9 cellular contexts compared by ENCODE assay signal in the genomic region with DNA sequence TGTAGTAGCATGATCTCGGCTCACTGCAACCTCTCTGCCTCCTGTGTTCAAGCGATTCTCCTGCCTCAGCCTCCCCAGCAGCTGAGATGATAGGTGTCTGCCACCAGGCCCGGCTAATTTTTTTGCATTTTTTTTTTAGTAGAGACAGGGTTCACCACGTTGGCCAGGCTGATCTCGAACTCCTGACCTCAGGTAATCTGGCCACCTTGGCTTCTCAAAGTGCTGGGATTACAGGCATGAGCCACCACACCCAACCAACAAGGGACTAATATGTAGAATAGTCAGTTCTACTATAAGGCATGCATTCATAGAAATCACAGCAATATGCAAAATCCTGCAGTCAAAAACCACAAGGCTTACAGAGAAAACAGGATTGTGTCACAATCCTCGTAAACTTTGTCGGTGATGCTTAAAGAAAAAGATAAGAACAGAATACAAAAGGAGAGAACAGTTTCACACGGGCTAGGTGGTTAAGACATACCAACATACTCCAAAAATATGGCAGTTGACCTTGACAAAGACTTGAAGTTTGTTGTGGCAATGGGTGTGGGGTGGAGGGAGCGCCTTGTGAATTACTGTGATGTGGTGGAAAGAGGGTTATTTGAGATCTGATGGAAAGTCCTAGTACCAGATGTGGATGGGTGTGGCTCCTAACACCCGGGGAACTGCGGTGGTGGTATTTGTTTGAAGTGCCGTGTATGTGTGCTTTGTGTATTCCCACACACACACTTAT. TPM values are rescaled to one million over a fixed set of nuclear protein-coding genes. Genes with fewer than 3 reads are reported as not detected.
DNase-seq lines count a peak whose midpoint lies in the region; ATAC-seq and TF ChIP-seq lines count a peak whose summit lies in the region.
"Had no signal": no experiment of that assay in that cellular context is flagged by ENCODE, and none has a peak within 500 bp of the region (broad histone marks: within the 10 kb centered on the region; RNA-seq: fewer than 3 reads in every experiment).

No MANE protein-coding gene starts in this region.

- H3K27ac ChIP-seq in SJCRH30 (no peak overlapping the region), smooth muscle cell (ENCODE audit: low read depth) (no peak overlapping the region)
- H3K27ac ChIP-seq: neutrophil had no signal

- peaks cover 75% of the 10 kb centered on the region for H3K79me2 ChIP-seq in smooth muscle cell (ENCODE audit: low read depth)

- DNase-seq in CD14-positive monocyte (ENCODE audit: low spot score) (no peak), RPMI7951 (ENCODE audit: low read depth) (peak; percentile 61), mucosa of descending colon (peak; percentile 57 to 72 (median 71)), SJCRH30 (no peak), smooth muscle cell (lab: John Stamatoyannopoulos, UW; ENCODE audit: unreplicated experiment) (no peak), hypothalamus (lab: John Stamatoyannopoulos, UW) (no peak), DMS53 treated with DMSO at 0.1 percent for 48 hours (lab: John Stamatoyannopoulos, UW; ENCODE audit: unreplicated experiment) (no peak)
- peak; percentile 86 for DNase-seq in activated effector memory CD4-positive, alpha-beta T cell treated with anti-CD3 and anti-CD28 coated beads, Interleukin-2, amount 50 U/mL, for 16 hours

- H3K9ac ChIP-seq in smooth muscle cell (ENCODE audit: low read depth) = no peak overlapping the region

- no peak overlapping the region for H2AFZ ChIP-seq in smooth muscle cell (ENCODE audit: low read depth)

- 71% methylated on average over 12 of the region's 12 CpGs for WGBS in smooth muscle cell (ENCODE audit: low lambda C conversion rate)

- intact Hi-C loops in CD14-positive monocyte (cut with micrococcal nuclease) (no loop called here), mucosa of descending colon (cut with DNase I, micrococcal nuclease) (no loop called here)

- peaks cover 21% of the 10 kb centered on the region for H3K4me1 Mint-ChIP-seq in CD14-positive monocyte

- H4K20me1 ChIP-seq in smooth muscle cell (ENCODE audit: low read depth) = peaks cover 96% of the 10 kb centered on the region

- H3K4me3 Mint-ChIP-seq in CD14-positive monocyte = no peak overlapping the region

- H3K4me1 ChIP-seq in mucosa of descending colon (ENCODE audit: low read depth) = peaks cover 73% of the 10 kb centered on the region
- peaks cover 13% of the 10 kb centered on the region for H3K4me1 ChIP-seq in SJCRH30
- no peaks in the 10 kb centered on the region for H3K4me1 ChIP-seq in smooth muscle cell (ENCODE audit: low read depth)

- TF ChIP-seq CTCF in CD14-positive monocyte (IDR thresholded peaks at IDR 0.05) = no peak
- TF ChIP-seq CTCF in mucosa of descending colon (IDR thresholded peaks at IDR 0.05) = no peak
- TF ChIP-seq CTCF in smooth muscle cell (IDR thresholded peaks at IDR 0.05; ENCODE audit: borderline replicate concordance, insufficient read depth, poor library complexity, severe bottlenecking) = no peak

- no peaks in the 10 kb centered on the region for H3K36me3 ChIP-seq in mucosa of descending colon (ENCODE audit: low read depth)
- H3K36me3 ChIP-seq in SJCRH30 = peaks cover 6% of the 10 kb centered on the region; the same call in 1 of the 2 replicates
- H3K36me3 ChIP-seq in smooth muscle cell (ENCODE audit: low read depth) = no peaks in the 10 kb centered on the region

- ATAC-seq in mucosa of descending colon = peak; percentile 59

- H3K9me3 ChIP-seq in mucosa of descending colon (no peaks in the 10 kb centered on the region), SJCRH30 (replicated peaks) (no peaks in the 10 kb centered on the region), smooth muscle cell (replicated peaks; ENCODE audit: low read depth) (no peaks in the 10 kb centered on the region)
- H3K9me3 ChIP-seq: neutrophil had no signal

- no peaks in the 10 kb centered on the region for H3K27me3 Mint-ChIP-seq in CD14-positive monocyte (ENCODE audit: low read depth in 3 of 3)

- H3K4me3 ChIP-seq in mucosa of descending colon (no peak overlapping the region), SJCRH30 (no peak overlapping the region), smooth muscle cell (no peak overlapping the region)

- no peaks in the 10 kb centered on the region for H3K9me3 Mint-ChIP-seq in CD14-positive monocyte

- peak overlapping the region in 4 of 7 donors; percentile 12 to 66 (median 60) for H3K27ac Mint-ChIP-seq in CD14-positive monocyte

- H3K36me3 Mint-ChIP-seq in CD14-positive monocyte = peaks cover 7 to 27% of the 10 kb centered on the region in 2 donors

- H3K4me2 ChIP-seq in smooth muscle cell = no peak overlapping the region

- H3K27me3 ChIP-seq in SJCRH30 (no peaks in the 10 kb centered on the region), smooth muscle cell (ENCODE audit: low read depth) (no peaks in the 10 kb centered on the region)
- H3K27me3 ChIP-seq: neutrophil had no signal

- peaks cover 14% of the 10 kb centered on the region for H3F3A ChIP-seq in smooth muscle cell (ENCODE audit: low read depth)

RNA-seq across cellular contexts. Expression of gene NOSIP, which starts 12.5 kb away (rescaled TPM):
- polyA plus RNA-seq in CD14-positive monocyte = 100 to 1,000 TPM in 1 of 2 donors, 10 to 100 TPM in 1; 96.4 to 120 TPM
- total RNA-seq in RPMI7951 (2014; rRNA removed; shearing (Covaris generic)) = 159 TPM in 2 replicates
- total RNA-seq in mucosa of descending colon = 10 to 100 TPM; 59.2 to 72.5 (median 66.3) TPM
- 54.2 and 66.5 TPM in 2 replicates for total RNA-seq in SJCRH30 (2014; rRNA removed; shearing (Covaris generic))
- 45.0 and 55.5 TPM in 2 replicates for total RNA-seq in smooth muscle cell
- 95.7 and 134 TPM in 2 replicates for polyA plus RNA-seq in smooth muscle cell

RNA-seq across cellular contexts. Expression of gene PRRG2, which starts 13.2 kb away (rescaled TPM):
- polyA plus RNA-seq in CD14-positive monocyte (not detected), smooth muscle cell (0.24 and 1.0 TPM in 2 replicates)
- 0.10 TPM in 1 of 2 replicates, not detected in the other for total RNA-seq in RPMI7951 (2014; rRNA removed; shearing (Covaris generic))
- total RNA-seq in mucosa of descending colon (10 to 100 TPM in 2 of 3 donors, 1 to 10 TPM in 1; 9.1 to 25.1 (median 18.9) TPM), smooth muscle cell (13.5 TPM in 1 of 2 replicates, not detected in the other)
- total RNA-seq in SJCRH30 (2014; rRNA removed; shearing (Covaris generic)) = 0.51 and 0.58 TPM in 2 replicates

RNA-seq across cellular contexts. Expression of gene PRR12, which starts 23.1 kb away (rescaled TPM):
- polyA plus RNA-seq in CD14-positive monocyte = under 1 TPM; 0.04 to 0.11 TPM
- 1.1 and 2.3 TPM in 2 replicates for total RNA-seq in RPMI7951 (2014; rRNA removed; shearing (Covaris generic))
- total RNA-seq in mucosa of descending colon = 10 to 100 TPM; 24.2 to 37.3 (median 26.2) TPM
- total RNA-seq in SJCRH30 (2014; rRNA removed; shearing (Covaris generic)) = 6.1 and 6.3 TPM in 2 replicates
- total RNA-seq in smooth muscle cell = 2.9 and 4.5 TPM in 2 replicates
- polyA plus RNA-seq in smooth muscle cell = 1.7 and 3.2 TPM in 2 replicates

RNA-seq across cellular contexts. Expression of gene RCN3, which starts 40.1 kb away (rescaled TPM):
- not detected for polyA plus RNA-seq in CD14-positive monocyte
- 145 and 157 TPM in 2 replicates for total RNA-seq in RPMI7951 (2014; rRNA removed; shearing (Covaris generic))
- total RNA-seq in mucosa of descending colon = 10 to 100 TPM; 28.5 to 42.2 (median 34.0) TPM
- total RNA-seq in SJCRH30 (2014; rRNA removed; shearing (Covaris generic)) = 2.8 and 3.4 TPM in 2 replicates
- total RNA-seq in smooth muscle cell = 248 and 311 TPM in 2 replicates
- polyA plus RNA-seq in smooth muscle cell = 773 and 1,078 TPM in 2 replicates

RNA-seq across cellular contexts. Expression of gene FCGRT, which starts 55.4 kb away (rescaled TPM):
- 100 to 1,000 TPM; 720 to 930 TPM for polyA plus RNA-seq in CD14-positive monocyte
- 14.7 and 22.9 TPM in 2 replicates for total RNA-seq in RPMI7951 (2014; rRNA removed; shearing (Covaris generic))
- total RNA-seq in mucosa of descending colon = 100 to 1,000 TPM; 308 to 537 (median 450) TPM
- total RNA-seq in SJCRH30 (2014; rRNA removed; shearing (Covaris generic)) = 25.0 and 26.6 TPM in 2 replicates
- 58.1 and 66.1 TPM in 2 replicates for total RNA-seq in smooth muscle cell
- 127 and 135 TPM in 2 replicates for polyA plus RNA-seq in smooth muscle cell

Comparison
In these comparisons a context has a peak if more than half of its experiments do, and no peak if none do; other contexts are left out.
1. DNase-seq: peak in RPMI7951 (single experiment), activated effector memory CD4-positive, alpha-beta T cell treated with anti-CD3 and anti-CD28 coated beads, Interleukin-2, amount 50 U/mL, for 16 hours (single experiment) and mucosa of descending colon (3 of 3); none in CD14-positive monocyte (single experiment), SJCRH30 (0 of 2), smooth muscle cell (single experiment), hypothalamus (0 of 51) and DMS53 treated with DMSO at 0.1 percent for 48 hours (single experiment).